29 cellular contexts compared by ENCODE assay signal in genomic region chr15:69629631-69630161, GRCh38.
DNase-seq lines count a peak whose midpoint lies in the region; ATAC-seq and TF ChIP-seq lines count a peak whose summit lies in the region.
"Had no signal": no experiment of that assay in that cellular context is flagged by ENCODE, and none has a peak within 500 bp of the region (broad histone marks: within the 10 kb centered on the region; RNA-seq: fewer than 3 reads in every experiment).

No MANE protein-coding gene starts in this region.

- H3K79me1 ChIP-seq in neuronal stem cell (ENCODE audit: low read depth, low read length), result peaks cover 2% of the 10 kb centered on the region

- no peak overlapping the region for H3K23ac ChIP-seq in neuronal stem cell (ENCODE audit: low read depth, low read length, poor library complexity)

- no peaks in the 10 kb centered on the region for H3K4me1 Mint-ChIP-seq in activated T-helper 17 cell treated with anti-CD3 and anti-CD28 coated beads, Interleukin-2, amount 50 U/mL, for 72 hours

- H3K27ac ChIP-seq in neuronal stem cell (replicated peaks; ENCODE audit: low read length), result no peak overlapping the region
- H3K27ac ChIP-seq in dorsolateral prefrontal cortex, result no peak overlapping the region
- H3K27ac ChIP-seq: BLaER1 treated with 17β-estradiol and CSF1 and Interleukin-3, amounts not matched to agents 10 nM and 100 nM; breast epithelium; epithelial cell of prostate; PC-9; right lobe of liver; thoracic aorta; uterus had no signal

- peak overlapping the region; percentile 32 for H3K18ac ChIP-seq in neuronal stem cell (ENCODE audit: low read length)

- H3K4me3 ChIP-seq in neuronal stem cell (ENCODE audit: low read length in 2 of 2) (no peak overlapping the region), dorsolateral prefrontal cortex (no peak overlapping the region)
- H3K4me3 ChIP-seq: BLaER1 treated with 17β-estradiol and CSF1 and Interleukin-3, amounts not matched to agents 10 nM and 100 nM; breast epithelium; K562; PC-9; right lobe of liver; thoracic aorta; uterus had no signal

- peak; percentile 62 for DNase-seq in stimulated activated CD4-positive, alpha-beta T cell treated with anti-CD3 and anti-CD28 coated beads, Interleukin-15, amount 100 ng/mL, for 24 hours
- DNase-seq in stimulated activated CD4-positive, alpha-beta T cell treated with anti-CD3 and anti-CD28 coated beads, Interleukin-4, amount 100 ng/mL, for 24 hours, result no peak
- DNase-seq in neuronal stem cell (ENCODE audit: low spot score), result no peak
- peak; percentile 51 for DNase-seq in stimulated activated naive CD8-positive, alpha-beta T cell treated with anti-CD3 and anti-CD28 coated beads, Interleukin-15, Interleukin-2, amounts not matched to agents 100 U/mL and 50 U/mL, for 24 hours
- no peak for DNase-seq in pons (ENCODE audit: low spot score)
- no peak for DNase-seq in dorsolateral prefrontal cortex
- DNase-seq: activated CD4-positive, CD25-positive, alpha-beta regulatory T cell treated with anti-CD3 and anti-CD28 coated beads, Interleukin-2, amount 50 U/mL, for 72 hours; activated naive CD4-positive, alpha-beta T cell treated with anti-CD3 and anti-CD28 coated beads for 36 hours; Caco-2; effector CD8-positive, alpha-beta T cell; HCEC 1CT; natural killer cell; NCI-H1092 treated with DMSO at 0.1 percent for 48 hours; NCI-H1930; NCI-H524 treated with DMSO at 0.1 percent for 48 hours; PC-9; right lobe of liver; stimulated activated naive CD4-positive, alpha-beta T cell; T-helper 17 cell; uterus had no signal

- peak; percentile 72 for ATAC-seq in activated T-helper 17 cell treated with anti-CD3 and anti-CD28 coated beads, Interleukin-2, amount 50 U/mL, for 72 hours (replicated peaks)
- ATAC-seq in stimulated activated naive CD8-positive, alpha-beta T cell treated with anti-CD3 and anti-CD28 coated beads, Interleukin-15, Interleukin-2, amounts not matched to agents 100 U/mL and 50 U/mL, for 24 hours, result peak; percentile 81
- no peak for ATAC-seq in GM21390 (IDR thresholded peaks at IDR 0.05; ENCODE audit: unreplicated experiment)
- ATAC-seq: K562, natural killer cell, right lobe of liver, Right ventricle myocardium inferior, SK-N-SH treated with all-trans-retinoic acid at 6 μM for 48 hours, T-helper 17 cell had no signal

- peak overlapping the region; percentile 21 for H2AK5ac ChIP-seq in neuronal stem cell (ENCODE audit: low read depth, low read length)

- H2BK15ac ChIP-seq in neuronal stem cell (ENCODE audit: low read length), result peak overlapping the region; percentile 22

- H3K36me3 Mint-ChIP-seq in activated T-helper 17 cell treated with anti-CD3 and anti-CD28 coated beads, Interleukin-2, amount 50 U/mL, for 72 hours (ENCODE audit: low read depth), result no peaks in the 10 kb centered on the region
- H3K36me3 Mint-ChIP-seq: natural killer cell had no signal

- no peak overlapping the region for H3K4ac ChIP-seq in neuronal stem cell (ENCODE audit: low read length)

- no peaks in the 10 kb centered on the region for H3K36me3 ChIP-seq in neuronal stem cell (replicated peaks in 1 of 2; ENCODE audit: control insufficient read depth in 2 of 2, insufficient read depth in 2 of 2, low read length in 2 of 2)
- H3K36me3 ChIP-seq: BLaER1 treated with 17β-estradiol and CSF1 and Interleukin-3, amounts not matched to agents 10 nM and 100 nM; breast epithelium; right lobe of liver; thoracic aorta; uterus had no signal

- no peak overlapping the region for H2BK12ac ChIP-seq in neuronal stem cell (ENCODE audit: low read length)

- no peak overlapping the region for H3K9ac ChIP-seq in neuronal stem cell (ENCODE audit: low read depth, low read length, poor library complexity)
- H3K9ac ChIP-seq: BLaER1 treated with 17β-estradiol and CSF1 and Interleukin-3, amounts not matched to agents 10 nM and 100 nM had no signal

- no CpG with 5 or more reads among the region's 15 CpGs for WGBS in neuronal stem cell (ENCODE audit: extremely low coverage in 2 of 2, insufficient read length in 2 of 2, insufficient replicate concordance in 1 of 2), 2 donors

- TF ChIP-seq CTCF in dorsolateral prefrontal cortex (IDR thresholded peaks at IDR 0.05 in 54 of 56, conservative IDR thresholded peaks at IDR 0.05 in 2 of 56; ENCODE audit: low read depth in 1 of 56, partially characterized antibody in 56 of 56), result no peak

- intact Hi-C loops in dorsolateral prefrontal cortex (cut with DNase I), result no loop called here

- no peak overlapping the region for H2BK5ac ChIP-seq in neuronal stem cell (ENCODE audit: low read length)

- peak overlapping the region; percentile 56 for H4K91ac ChIP-seq in neuronal stem cell (ENCODE audit: low read depth, low read length, poor library complexity)

- peaks cover 29% of the 10 kb centered on the region for H3K27me3 Mint-ChIP-seq in activated T-helper 17 cell treated with anti-CD3 and anti-CD28 coated beads, Interleukin-2, amount 50 U/mL, for 72 hours

- H2BK120ac ChIP-seq in neuronal stem cell (ENCODE audit: low read depth, low read length), result no peak overlapping the region

- H3K4me3 Mint-ChIP-seq in activated T-helper 17 cell treated with anti-CD3 and anti-CD28 coated beads, Interleukin-2, amount 50 U/mL, for 72 hours, result no peak overlapping the region
- H3K4me3 Mint-ChIP-seq: activated naive CD4-positive, alpha-beta T cell treated with anti-CD3 and anti-CD28 coated beads for 36 hours; natural killer cell; T-helper 17 cell had no signal

- H3K27ac Mint-ChIP-seq in activated T-helper 17 cell treated with anti-CD3 and anti-CD28 coated beads, Interleukin-2, amount 50 U/mL, for 72 hours, result no peak overlapping the region
- H3K27ac Mint-ChIP-seq: activated naive CD4-positive, alpha-beta T cell treated with anti-CD3 and anti-CD28 coated beads for 36 hours; natural killer cell; T-helper 17 cell had no signal

- H4K8ac ChIP-seq in neuronal stem cell (ENCODE audit: low read depth, low read length), result no peak overlapping the region

- H3K9me3 ChIP-seq in neuronal stem cell (replicated peaks in 1 of 2; ENCODE audit: control insufficient read depth in 2 of 2, insufficient read depth in 1 of 2, low read depth in 1 of 2, low read length in 2 of 2), result peaks cover 0 to 2% of the 10 kb centered on the region in 2 donors
- H3K9me3 ChIP-seq: BLaER1 treated with 17β-estradiol and CSF1 and Interleukin-3, amounts not matched to agents 10 nM and 100 nM; breast epithelium; Caco-2; right lobe of liver; thoracic aorta; uterus had no signal

- H3K14ac ChIP-seq in neuronal stem cell (ENCODE audit: low read length), result peak overlapping the region; percentile 32

- no peak overlapping the region for H3K4me2 ChIP-seq in neuronal stem cell (ENCODE audit: insufficient read depth, low read length, poor library complexity, severe bottlenecking)
- H3K4me2 ChIP-seq: BLaER1 treated with 17β-estradiol and CSF1 and Interleukin-3, amounts not matched to agents 10 nM and 100 nM; PC-9 had no signal

- H2AFZ ChIP-seq in neuronal stem cell (ENCODE audit: low read length), result no peak overlapping the region
- H2AFZ ChIP-seq: PC-9 had no signal

- H3K27me3 ChIP-seq in neuronal stem cell (ENCODE audit: control insufficient read depth in 3 of 3, insufficient read depth in 3 of 3, low read depth in 1 of 3, low read length in 3 of 3), result no peaks in the 10 kb centered on the region
- peaks cover 0 to 12% (median 0%) of the 10 kb centered on the region in 45 donors for H3K27me3 ChIP-seq in dorsolateral prefrontal cortex
- H3K27me3 ChIP-seq: BLaER1 treated with 17β-estradiol and CSF1 and Interleukin-3, amounts not matched to agents 10 nM and 100 nM; breast epithelium; right lobe of liver; uterus had no signal

- H3K9me3 Mint-ChIP-seq in activated T-helper 17 cell treated with anti-CD3 and anti-CD28 coated beads, Interleukin-2, amount 50 U/mL, for 72 hours, result no peaks in the 10 kb centered on the region
- H3K9me3 Mint-ChIP-seq: activated naive CD4-positive, alpha-beta T cell treated with anti-CD3 and anti-CD28 coated beads for 36 hours; natural killer cell had no signal

- H3K4me1 ChIP-seq in neuronal stem cell (ENCODE audit: control insufficient read depth in 2 of 2, insufficient read depth in 1 of 2, low read depth in 1 of 2, low read length in 2 of 2), result peaks cover 0 to 4% of the 10 kb centered on the region in 2 donors
- H3K4me1 ChIP-seq: breast epithelium, Caco-2, uterus had no signal

Comparison
In these comparisons a context has a peak if more than half of its experiments do, and no peak if none do; other contexts are left out.
1. DNase-seq: peak in stimulated activated CD4-positive, alpha-beta T cell treated with anti-CD3 and anti-CD28 coated beads, Interleukin-15, amount 100 ng/mL, for 24 hours (single experiment) and stimulated activated naive CD8-positive, alpha-beta T cell treated with anti-CD3 and anti-CD28 coated beads, Interleukin-15, Interleukin-2, amounts not matched to agents 100 U/mL and 50 U/mL, for 24 hours (single experiment); none in stimulated activated CD4-positive, alpha-beta T cell treated with anti-CD3 and anti-CD28 coated beads, Interleukin-4, amount 100 ng/mL, for 24 hours (single experiment), neuronal stem cell (single experiment), pons (single experiment) and dorsolateral prefrontal cortex (0 of 10).